Comparison of ENCODE assay signal across 29 cellular contexts in genomic region chr6:86203044-86203443, GRCh38.
DNase-seq lines count a peak whose midpoint lies in the region; ATAC-seq and TF ChIP-seq lines count a peak whose summit lies in the region.
"Had no signal": no experiment of that assay in that cellular context is flagged by ENCODE, and none has a peak within 500 bp of the region (broad histone marks: within the 10 kb centered on the region; RNA-seq: fewer than 3 reads in every experiment).

No MANE protein-coding gene starts in this region.

- H4K20me1 ChIP-seq in GM23338 (replicated peaks; ENCODE audit: insufficient read depth), result no peaks in the 10 kb centered on the region

- H3K36me3 ChIP-seq in GM23338 (ENCODE audit: insufficient read depth) (no peaks in the 10 kb centered on the region; the same call in 1 of the 2 replicates), spleen (no peaks in the 10 kb centered on the region)
- H3K36me3 ChIP-seq: HAP-1, heart left ventricle, neutrophil, prostate gland, SJSA1, stomach, tibial nerve had no signal

- peaks cover 12% of the 10 kb centered on the region; the same call in 1 of the 2 replicates for H3K9me2 ChIP-seq in GM23338 (ENCODE audit: insufficient read depth)

- CTCF ChIA-PET in HEK293T (lab: Yijun Ruan, JAX), result no interaction called here

- peak overlapping the region; percentile 72; the same call in 1 of the 2 replicates for H3K27ac Mint-ChIP-seq in GM23338
- H3K27ac Mint-ChIP-seq: activated CD4-positive, alpha-beta T cell treated with anti-CD3 and anti-CD28 coated beads, Interleukin-2, amount 10 ng/mL, durations not matched to agents 24 days and 14 days; activated CD8-positive, alpha-beta memory T cell treated with anti-CD3 and anti-CD28 coated beads, Interleukin-2, amount 10 ng/mL, durations not matched to agents 7 days and 5 days; activated T-cell treated with anti-CD3 and anti-CD28 coated beads, Interleukin-2, amount 50 U/mL, for 72 hours; CD14-positive monocyte had no signal

- H2AFZ ChIP-seq in GM23338, result peak overlapping the region; percentile 87

- H3K9me3 Mint-ChIP-seq in GM23338, result peaks cover 23% of the 10 kb centered on the region
- H3K9me3 Mint-ChIP-seq: activated CD4-positive, alpha-beta T cell treated with anti-CD3 and anti-CD28 coated beads, Interleukin-2, amount 10 ng/mL, durations not matched to agents 24 days and 14 days had no signal

- no peak overlapping the region for H3K4me3 ChIP-seq in GM23338
- no peak overlapping the region for H3K4me3 ChIP-seq in spleen
- H3K4me3 ChIP-seq: GM12878, HAP-1, heart left ventricle, prostate gland, SJSA1, stomach, tibial nerve had no signal

- H3K27me3 ChIP-seq in GM23338 (ENCODE audit: insufficient read depth) (no peaks in the 10 kb centered on the region), spleen (replicated peaks in 1 of 7) (no peaks in the 10 kb centered on the region)
- H3K27me3 ChIP-seq: heart left ventricle, neutrophil, SJSA1, stomach, tibial nerve had no signal

- H3K27ac ChIP-seq in GM23338 (ENCODE audit: low read depth) (peak overlapping the region; percentile 75), spleen (no peak overlapping the region)
- H3K27ac ChIP-seq: heart left ventricle, neutrophil, prostate gland, SJSA1, stomach, tibial nerve had no signal

- intact Hi-C loops in spleen (cut with DNase I; ENCODE audit: low total_unique reads), result no loop called here

- no peaks in the 10 kb centered on the region for H3F3A ChIP-seq in GM23338 (replicated peaks; ENCODE audit: low read depth)

- TF ChIP-seq CTCF in GM23338 (conservative IDR thresholded peaks at IDR 0.05; ENCODE audit: low read depth in 2 of 2), result no peak
- TF ChIP-seq CTCF in spleen (IDR thresholded peaks at IDR 0.05 in 8 of 11, conservative IDR thresholded peaks at IDR 0.05 in 3 of 11), result no peak

- H3K36me3 Mint-ChIP-seq in GM23338 (ENCODE audit: low read depth), result peaks cover 18% of the 10 kb centered on the region
- H3K36me3 Mint-ChIP-seq: activated CD8-positive, alpha-beta memory T cell treated with anti-CD3 and anti-CD28 coated beads, Interleukin-2, amount 10 ng/mL, durations not matched to agents 7 days and 5 days; CD14-positive monocyte had no signal

- POLR2A ChIA-PET in HEK293T (lab: Yijun Ruan, JAX), result no interaction called here

- peaks cover 0 to 31% (median 2%) of the 10 kb centered on the region in 8 donors for H3K9me3 ChIP-seq in spleen
- H3K9me3 ChIP-seq: HAP-1, neutrophil, prostate gland, SJSA1, stomach had no signal

- 88 to 96% (median 93%) methylated on average over 3 of the region's 3 CpGs for WGBS in spleen, 5 donors

- H3K79me2 ChIP-seq in GM23338 (replicated peaks; ENCODE audit: insufficient read depth), result no peaks in the 10 kb centered on the region

- H3K4me3 Mint-ChIP-seq in GM23338, result no peak overlapping the region
- H3K4me3 Mint-ChIP-seq: activated CD4-positive, alpha-beta T cell treated with anti-CD3 and anti-CD28 coated beads, Interleukin-2, amount 10 ng/mL, durations not matched to agents 24 days and 14 days; activated CD8-positive, alpha-beta memory T cell treated with anti-CD3 and anti-CD28 coated beads, Interleukin-2, amount 10 ng/mL, durations not matched to agents 7 days and 5 days; activated T-cell treated with anti-CD3 and anti-CD28 coated beads, Interleukin-2, amount 50 U/mL, for 72 hours; CD14-positive monocyte had no signal

- H3K4me1 ChIP-seq in GM23338 (ENCODE audit: insufficient read depth) (peaks cover 13% of the 10 kb centered on the region), spleen (no peaks in the 10 kb centered on the region)
- H3K4me1 ChIP-seq: HAP-1, heart left ventricle, prostate gland, SJSA1, stomach, tibial nerve had no signal

- peak; percentile 94 for ATAC-seq in GM19324 (IDR thresholded peaks at IDR 0.05; ENCODE audit: low FRiP score, unreplicated experiment)
- no peak; the same call in 1 of the 3 replicates for ATAC-seq in GM23338
- peak; percentile 64 for ATAC-seq in HG03280 (IDR thresholded peaks at IDR 0.05; ENCODE audit: unreplicated experiment)
- ATAC-seq: activated CD8-positive, alpha-beta memory T cell treated with anti-CD3 and anti-CD28 coated beads, Interleukin-2, amount 10 ng/mL, durations not matched to agents 7 days and 5 days; activated T-cell treated with anti-CD3 and anti-CD28 coated beads, Interleukin-2, amount 50 U/mL, for 72 hours; GM12878; heart left ventricle had no signal

- no peak for TF ChIP-seq POLR2A in spleen (IDR thresholded peaks at IDR 0.05)

- peak overlapping the region; percentile 50 for H3K4me2 ChIP-seq in GM23338

- DNase-seq in GM23338 (ENCODE audit: low spot score) (peak; percentile 13), spleen (no peak), DMS114 treated with DMSO at 0.1 percent for 48 hours (lab: John Stamatoyannopoulos, UW; ENCODE audit: unreplicated experiment) (no peak), HEK293T (ENCODE audit: extremely low spot score) (no peak), UCSD-AML1 (lab: John Stamatoyannopoulos, UW; ENCODE audit: unreplicated experiment) (no peak)
- DNase-seq: activated CD4-positive, alpha-beta T cell treated with anti-CD3 and anti-CD28 coated beads, Interleukin-2, amount 10 ng/mL, durations not matched to agents 24 days and 14 days; activated CD8-positive, alpha-beta memory T cell treated with anti-CD3 and anti-CD28 coated beads, Interleukin-2, amount 10 ng/mL, durations not matched to agents 7 days and 5 days; activated naive CD4-positive, alpha-beta T cell treated with Interleukin-2 at 50 U/mL for 16 hours; activated T-cell treated with anti-CD3 and anti-CD28 coated beads, Interleukin-2, amount 50 U/mL, for 72 hours; effector CD4-positive, alpha-beta T cell; heart left ventricle; IMR-90; mesenchymal stem cell; NCI-H1105 treated with DMSO at 0.1 percent for 48 hours; NCI-H2029 treated with DMSO at 0.1 percent for 48 hours; NCI-H2227 treated with DMSO at 0.1 percent for 48 hours; NCI-H69; stimulated activated CD8-positive, alpha-beta memory T cell treated with anti-CD3 and anti-CD28 coated beads, Interleukin-4, amount 100 ng/mL, for 48 hours; stomach; T-helper 2 cell had no signal

- peaks cover 8% of the 10 kb centered on the region; the same call in 2 of the 3 replicates for H3K4me1 Mint-ChIP-seq in GM23338
- H3K4me1 Mint-ChIP-seq: activated CD4-positive, alpha-beta T cell treated with anti-CD3 and anti-CD28 coated beads, Interleukin-2, amount 10 ng/mL, durations not matched to agents 24 days and 14 days; activated CD8-positive, alpha-beta memory T cell treated with anti-CD3 and anti-CD28 coated beads, Interleukin-2, amount 10 ng/mL, durations not matched to agents 7 days and 5 days; CD14-positive monocyte had no signal

- peaks cover 3% of the 10 kb centered on the region for H3K27me3 Mint-ChIP-seq in GM23338 (ENCODE audit: insufficient read depth, low read depth, poor library complexity)
- H3K27me3 Mint-ChIP-seq: activated CD4-positive, alpha-beta T cell treated with anti-CD3 and anti-CD28 coated beads, Interleukin-2, amount 10 ng/mL, durations not matched to agents 24 days and 14 days; activated CD8-positive, alpha-beta memory T cell treated with anti-CD3 and anti-CD28 coated beads, Interleukin-2, amount 10 ng/mL, durations not matched to agents 7 days and 5 days had no signal

TF ChIP-seq in GM23338, 12 proteins besides CTCF, POLR2A, EP300 and RAD21:
- no peak for TF ChIP-seq NANOG (IDR thresholded peaks at IDR 0.05; ENCODE audit: borderline replicate concordance)
- TF ChIP-seq STAT1 (IDR thresholded peaks at IDR 0.05; ENCODE audit: unreplicated experiment), result no peak

TF ChIP-seq in HEK293T, 16 proteins besides CTCF, POLR2A, EP300 and RAD21:
- no peak for TF ChIP-seq LEF1 (IDR thresholded peaks at IDR 0.05; ENCODE audit: borderline replicate concordance)
- TF ChIP-seq CTBP1 (IDR thresholded peaks at IDR 0.05; ENCODE audit: borderline replicate concordance), result no peak
- no peak for TF ChIP-seq ARNT (IDR thresholded peaks at IDR 0.05)
- no peak for TF ChIP-seq FOXA1 (IDR thresholded peaks at IDR 0.05)
- no peak for TF ChIP-seq SP1 (IDR thresholded peaks at IDR 0.05)
- no peak for TF ChIP-seq SUZ12 (IDR thresholded peaks at IDR 0.05)
- no peak for TF ChIP-seq HDGF (IDR thresholded peaks at IDR 0.05; ENCODE audit: borderline replicate concordance)
- no peak for TF ChIP-seq PKNOX1 (IDR thresholded peaks at IDR 0.05)
- no peak for TF ChIP-seq TARDBP (IDR thresholded peaks at IDR 0.05)
- TF ChIP-seq ZNF384 (IDR thresholded peaks at IDR 0.05), result no peak
- TF ChIP-seq FOXM1 (IDR thresholded peaks at IDR 0.05; ENCODE audit: borderline replicate concordance), result no peak
